10 cellular contexts compared by ENCODE assay signal in the genomic region with DNA sequence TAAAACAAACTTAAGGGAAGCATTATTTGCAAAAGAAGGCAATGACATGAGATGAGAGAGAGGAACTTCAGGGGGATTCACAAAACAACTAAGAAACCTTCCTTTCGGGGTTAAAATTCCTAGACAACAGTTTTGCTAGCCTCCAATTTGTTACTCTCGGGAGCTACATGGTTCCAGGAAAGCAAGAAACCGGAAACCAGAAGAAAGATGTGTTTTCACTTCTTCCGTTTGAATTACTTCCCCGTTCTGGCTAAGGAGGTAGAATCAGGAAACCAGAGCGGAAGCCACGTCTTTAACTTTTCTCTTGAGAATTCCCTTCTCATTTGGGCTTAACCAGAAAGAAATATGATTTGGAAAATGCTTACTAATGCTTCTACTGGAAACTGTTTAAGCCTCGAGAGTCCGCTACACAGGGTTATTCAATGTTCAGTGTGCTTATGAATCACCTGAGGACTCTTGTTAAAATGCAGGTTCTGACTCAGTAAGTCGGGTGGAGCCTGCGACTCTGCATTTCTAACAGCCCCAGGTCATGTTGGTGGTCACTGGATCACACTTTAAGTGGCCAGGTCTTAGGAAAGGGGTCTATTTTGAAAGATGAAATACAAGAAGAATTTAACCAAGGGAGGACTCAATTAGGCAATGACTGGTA. TPM values are rescaled to one million over a fixed set of nuclear protein-coding genes. Genes with fewer than 3 reads are reported as not detected.
A peak's percentile ranks its signal among the peaks of the same experiment; 100 is the strongest.
DNase-seq lines count a peak whose midpoint lies in the region; ATAC-seq lines count a peak whose summit lies in the region.
"Had no signal": no experiment of that assay in that cellular context is flagged by ENCODE, and none has a peak within 500 bp of the region (broad histone marks: within the 10 kb centered on the region; RNA-seq: fewer than 3 reads in every experiment).

No MANE protein-coding gene starts in this region.

- no peaks in the 10 kb centered on the region for H3K9me3 Mint-ChIP-seq in CD8-positive, alpha-beta memory T cell
- H3K9me3 Mint-ChIP-seq in T-helper 2 cell treated with Interferon-gamma antibody and Interleukin-4, amounts not matched to agents 5 μg/mL and 100 μg/mL, for 36 hours = peaks cover 3% of the 10 kb centered on the region

- H3K79me2 ChIP-seq in GM23248 (ENCODE audit: insufficient read depth) = no peaks in the 10 kb centered on the region

- peaks cover 2 to 7% of the 10 kb centered on the region in 2 donors for H3K27me3 Mint-ChIP-seq in CD8-positive, alpha-beta memory T cell
- H3K27me3 Mint-ChIP-seq in T-helper 2 cell treated with Interferon-gamma antibody and Interleukin-4, amounts not matched to agents 5 μg/mL and 100 μg/mL, for 36 hours (ENCODE audit: low read depth) = peaks cover 26% of the 10 kb centered on the region

- H3F3A ChIP-seq in GM23248 (ENCODE audit: insufficient read depth) = peaks cover 9% of the 10 kb centered on the region; the same call in 1 of the 2 replicates

- CTCF ChIA-PET in CD8-positive, alpha-beta memory T cell (lab: Charles Lee) = no interaction called here

- in situ Hi-C loops in GM23248 (cut with MboI) = no loop called here

- WGBS in GM23248 (ENCODE audit: low coverage in 1 of 2, low lambda C conversion rate in 2 of 2, missing lambda C conversion rate in 2 of 2), 2 experiments = 33 to 37% methylated on average over 11 of the region's 11 CpGs

- H3K9me2 ChIP-seq in GM23248 (ENCODE audit: insufficient read depth) = no peaks in the 10 kb centered on the region

- peak overlapping the region; percentile 67 for H3K4me2 ChIP-seq in GM23248 (ENCODE audit: unreplicated experiment)

- no peaks in the 10 kb centered on the region for H3K27me3 ChIP-seq in CD8-positive, alpha-beta memory T cell (ENCODE audit: insufficient read depth, low read length, poor library complexity, severe bottlenecking)
- no peaks in the 10 kb centered on the region for H3K27me3 ChIP-seq in GM23248 (replicated peaks; ENCODE audit: insufficient read depth)

- H3K9ac ChIP-seq in GM23248 = peak overlapping the region; percentile 27; the same call in 1 of the 2 replicates

- H3K4me3 ChIP-seq in CD8-positive, alpha-beta memory T cell (ENCODE audit: low read length) = no peak overlapping the region
- H3K4me3 ChIP-seq in GM23248 = peak overlapping the region; percentile 60

- H3K4me1 Mint-ChIP-seq in CD8-positive, alpha-beta memory T cell = peaks cover 2 to 18% (median 4%) of the 10 kb centered on the region in 3 donors
- peaks cover 11% of the 10 kb centered on the region for H3K4me1 Mint-ChIP-seq in T-helper 2 cell treated with Interferon-gamma antibody and Interleukin-4, amounts not matched to agents 5 μg/mL and 100 μg/mL, for 36 hours (ENCODE audit: low read depth)

- peaks cover 0 to 10% (median 4%) of the 10 kb centered on the region in 3 donors for H3K36me3 Mint-ChIP-seq in CD8-positive, alpha-beta memory T cell
- peaks cover 7% of the 10 kb centered on the region for H3K36me3 Mint-ChIP-seq in T-helper 2 cell treated with Interferon-gamma antibody and Interleukin-4, amounts not matched to agents 5 μg/mL and 100 μg/mL, for 36 hours (ENCODE audit: low read depth)

- peak overlapping the region in 4 of 7 donors; percentile 19 to 55 (median 31) for H3K4me3 Mint-ChIP-seq in CD8-positive, alpha-beta memory T cell
- H3K4me3 Mint-ChIP-seq in T-helper 2 cell treated with Interferon-gamma antibody and Interleukin-4, amounts not matched to agents 5 μg/mL and 100 μg/mL, for 36 hours = peak overlapping the region; percentile 75

- H2AFZ ChIP-seq in GM23248 = peak overlapping the region; percentile 97

- H3K27ac Mint-ChIP-seq in CD8-positive, alpha-beta memory T cell = no peak overlapping the region
- H3K27ac Mint-ChIP-seq in T-helper 2 cell treated with Interferon-gamma antibody and Interleukin-4, amounts not matched to agents 5 μg/mL and 100 μg/mL, for 36 hours = peak overlapping the region; percentile 54

- POLR2A ChIA-PET in CD8-positive, alpha-beta memory T cell (lab: Charles Lee) = no interaction called here

- no peak for DNase-seq in CD8-positive, alpha-beta memory T cell
- peak; percentile 52 for DNase-seq in GM23248
- DNase-seq in T-helper 2 cell treated with Interferon-gamma antibody and Interleukin-4, amounts not matched to agents 5 μg/mL and 100 μg/mL, for 36 hours (ENCODE audit: low spot score) = no peak
- peak; percentile 61 for DNase-seq in islet precursor cell
- DNase-seq in cerebellar nuclear complex (lab: John Stamatoyannopoulos, UW) = no peak
- no peak for DNase-seq in NCI-H2196 treated with DMSO at 0.1 percent for 48 hours (lab: John Stamatoyannopoulos, UW; ENCODE audit: unreplicated experiment)
- no peak for DNase-seq in NCI-H2196 (lab: John Stamatoyannopoulos, UW; ENCODE audit: unreplicated experiment)
- DNase-seq: activated CD8-positive, alpha-beta memory T cell treated with anti-CD3 and anti-CD28 coated beads, Interleukin-2, amount 50 U/mL, for 48 hours; GOT3 had no signal

- H4K20me1 ChIP-seq in GM23248 (ENCODE audit: insufficient read depth) = no peaks in the 10 kb centered on the region

- no peaks in the 10 kb centered on the region for H3K4me1 ChIP-seq in CD8-positive, alpha-beta memory T cell (ENCODE audit: insufficient read depth, low read length)
- peaks cover 19% of the 10 kb centered on the region for H3K4me1 ChIP-seq in GM23248 (ENCODE audit: insufficient read depth)

- H3K9me3 ChIP-seq in CD8-positive, alpha-beta memory T cell (ENCODE audit: low read length) = no peaks in the 10 kb centered on the region
- no peaks in the 10 kb centered on the region for H3K9me3 ChIP-seq in GM23248 (ENCODE audit: low read depth)

- no peaks in the 10 kb centered on the region for H3K36me3 ChIP-seq in CD8-positive, alpha-beta memory T cell (ENCODE audit: insufficient read depth, low read length)
- no peaks in the 10 kb centered on the region for H3K36me3 ChIP-seq in GM23248 (ENCODE audit: low read depth)

- H3K27ac ChIP-seq in CD8-positive, alpha-beta memory T cell (ENCODE audit: low read depth, low read length) = no peak overlapping the region
- H3K27ac ChIP-seq in GM23248 = peak overlapping the region; percentile 7; the same call in 1 of the 2 replicates

- ATAC-seq in HG02885 (IDR thresholded peaks at IDR 0.05; ENCODE audit: poor library complexity, unreplicated experiment) = no peak

RNA-seq across cellular contexts. Expression of a gene that starts 43.5 kb away (rescaled TPM):
- total RNA-seq in CD8-positive, alpha-beta memory T cell = under 1 TPM; 0.47 to 0.50 TPM
- polyA plus RNA-seq in CD8-positive, alpha-beta memory T cell = 0.29 TPM
- 0.51 and 0.54 TPM in 2 replicates for total RNA-seq in GM23248 (2014; rRNA removed; shearing (Covaris generic))
- polyA plus RNA-seq in GM23248 (2016; fragmentation: Nextera tagmentation; extraction: Ambion mirVana) = 0.77 and 1.0 TPM in 2 replicates

Comparison
In these comparisons a context has a peak if more than half of its experiments do, and no peak if none do; other contexts are left out.
1. DNase-seq: peak in GM23248 (single experiment) and islet precursor cell (single experiment); none in CD8-positive, alpha-beta memory T cell (0 of 5), T-helper 2 cell treated with Interferon-gamma antibody and Interleukin-4, amounts not matched to agents 5 μg/mL and 100 μg/mL, for 36 hours (single experiment), cerebellar nuclear complex (0 of 2), NCI-H2196 treated with DMSO at 0.1 percent for 48 hours (single experiment) and NCI-H2196 (single experiment).